10 cellular contexts compared by ENCODE assay signal in genomic region chr6:80005406-80005805, GRCh38. TPM values are rescaled to one million over a fixed set of nuclear protein-coding genes. Genes with fewer than 3 reads are reported as not detected.
DNase-seq lines count a peak whose midpoint lies in the region; ATAC-seq and TF ChIP-seq lines count a peak whose summit lies in the region.
"Had no signal": no experiment of that assay in that cellular context is flagged by ENCODE, and none has a peak within 500 bp of the region (broad histone marks: within the 10 kb centered on the region; RNA-seq: fewer than 3 reads in every experiment).

No MANE protein-coding gene starts in this region.

- H3K79me2 ChIP-seq in fibroblast of lung (ENCODE audit: control insufficient read depth, insufficient read depth, low read length) (peaks cover 30% of the 10 kb centered on the region), smooth muscle cell (ENCODE audit: low read depth) (peaks cover 24% of the 10 kb centered on the region)

- H3K36me3 Mint-ChIP-seq in activated T-cell treated with anti-CD3 and anti-CD28 coated beads, Interleukin-2, amount 50 U/mL, for 24 hours (ENCODE audit: low read depth), result peaks cover 38% of the 10 kb centered on the region

- peak overlapping the region; percentile 96 for H2AFZ ChIP-seq in fibroblast of lung (ENCODE audit: low read length)
- peak overlapping the region; percentile 99 for H2AFZ ChIP-seq in smooth muscle cell (ENCODE audit: low read depth)

- peaks cover 22% of the 10 kb centered on the region for H3K4me1 Mint-ChIP-seq in activated T-cell treated with anti-CD3 and anti-CD28 coated beads, Interleukin-2, amount 50 U/mL, for 24 hours (ENCODE audit: low read depth)

- DNase-seq in activated T-cell treated with anti-CD3 and anti-CD28 coated beads, Interleukin-2, amount 50 U/mL, for 24 hours, result no peak
- DNase-seq in activated T-cell treated with anti-CD3 and anti-CD28 coated beads, Interleukin-2, amount 50 U/mL, for 48 hours, result no peak
- DNase-seq in SJCRH30, result no peak
- DNase-seq in fibroblast of lung (ENCODE audit: low read depth in 2 of 2), result no peak
- DNase-seq in smooth muscle cell (lab: John Stamatoyannopoulos, UW; ENCODE audit: unreplicated experiment), result no peak
- no peak for DNase-seq in EL
- DNase-seq: gastrocnemius medialis, right cardiac atrium had no signal

- no peak for ATAC-seq in HG03460 (IDR thresholded peaks at IDR 0.05; ENCODE audit: unreplicated experiment)
- ATAC-seq in HG02571 (IDR thresholded peaks at IDR 0.05; ENCODE audit: unreplicated experiment), result no peak

- H3F3A ChIP-seq in smooth muscle cell (ENCODE audit: low read depth), result no peaks in the 10 kb centered on the region

- WGBS in smooth muscle cell (ENCODE audit: low lambda C conversion rate), result 56% methylated on average over 6 of the region's 6 CpGs

- H3K36me3 ChIP-seq in SJCRH30 (peaks cover 33% of the 10 kb centered on the region), fibroblast of lung (ENCODE audit: control insufficient read depth, insufficient read depth, low read length) (no peaks in the 10 kb centered on the region), smooth muscle cell (ENCODE audit: low read depth) (no peaks in the 10 kb centered on the region)
- H3K36me3 ChIP-seq: gastrocnemius medialis had no signal

- peak overlapping the region; percentile 99 for H3K4me2 ChIP-seq in fibroblast of lung (ENCODE audit: extremely low read depth, insufficient read depth, low read length)
- peak overlapping the region; percentile 87 for H3K4me2 ChIP-seq in smooth muscle cell

- no peaks in the 10 kb centered on the region for H3K27me3 Mint-ChIP-seq in activated T-cell treated with anti-CD3 and anti-CD28 coated beads, Interleukin-2, amount 50 U/mL, for 24 hours

- H3K9me3 ChIP-seq in SJCRH30 (replicated peaks) (no peaks in the 10 kb centered on the region), fibroblast of lung (ENCODE audit: control insufficient read depth, insufficient read depth, low read depth, low read length) (no peaks in the 10 kb centered on the region), smooth muscle cell (replicated peaks; ENCODE audit: low read depth) (no peaks in the 10 kb centered on the region)
- H3K9me3 ChIP-seq: gastrocnemius medialis had no signal

- no peaks in the 10 kb centered on the region for H3K9me3 Mint-ChIP-seq in activated T-cell treated with anti-CD3 and anti-CD28 coated beads, Interleukin-2, amount 50 U/mL, for 24 hours

- H3K9ac ChIP-seq in fibroblast of lung (ENCODE audit: insufficient read depth, low read length) (no peak overlapping the region), smooth muscle cell (ENCODE audit: low read depth) (no peak overlapping the region)

- H4K20me1 ChIP-seq in fibroblast of lung (ENCODE audit: control insufficient read depth, extremely low read depth, insufficient read depth, low read length), result no peaks in the 10 kb centered on the region
- no peaks in the 10 kb centered on the region for H4K20me1 ChIP-seq in smooth muscle cell (ENCODE audit: low read depth)

- TF ChIP-seq CTCF in fibroblast of lung (conservative IDR thresholded peaks at IDR 0.05 in 1 of 2, IDR thresholded peaks at IDR 0.05 in 1 of 2; ENCODE audit: low read depth in 1 of 2, low read length in 2 of 2) (no peak), smooth muscle cell (IDR thresholded peaks at IDR 0.05; ENCODE audit: borderline replicate concordance, insufficient read depth, poor library complexity, severe bottlenecking) (no peak)

- H3K4me3 Mint-ChIP-seq in activated T-cell treated with anti-CD3 and anti-CD28 coated beads, Interleukin-2, amount 50 U/mL, for 24 hours, result peak overlapping the region; percentile 95

- peak overlapping the region; percentile 94 for H3K27ac Mint-ChIP-seq in activated T-cell treated with anti-CD3 and anti-CD28 coated beads, Interleukin-2, amount 50 U/mL, for 24 hours

- H3K27me3 ChIP-seq in SJCRH30 (no peaks in the 10 kb centered on the region), fibroblast of lung (ENCODE audit: control insufficient read depth, insufficient read depth, low read length) (no peaks in the 10 kb centered on the region), smooth muscle cell (ENCODE audit: low read depth) (no peaks in the 10 kb centered on the region)
- H3K27me3 ChIP-seq: gastrocnemius medialis had no signal

- H3K4me1 ChIP-seq in SJCRH30 (no peaks in the 10 kb centered on the region), fibroblast of lung (ENCODE audit: control insufficient read depth, extremely low read depth, insufficient read depth, low read length) (peaks cover 3% of the 10 kb centered on the region), smooth muscle cell (ENCODE audit: low read depth) (peaks cover 11% of the 10 kb centered on the region)

- H3K4me3 ChIP-seq in SJCRH30 (peak overlapping the region; percentile 75), fibroblast of lung (replicated peaks in 1 of 4; ENCODE audit: control extremely low read depth in 1 of 4, insufficient read depth in 1 of 4, low read depth in 3 of 4, low read length in 4 of 4) (peak overlapping the region; percentile 77 to 96 (median 91)), smooth muscle cell (peak overlapping the region; percentile 96)

- H3K27ac ChIP-seq in SJCRH30 (no peak overlapping the region), fibroblast of lung (ENCODE audit: insufficient read depth, low read length) (no peak overlapping the region), smooth muscle cell (ENCODE audit: low read depth) (no peak overlapping the region)

RNA-seq across cellular contexts. Expression of gene TTK, which starts 1.0 kb away (rescaled TPM):
- total RNA-seq in SJCRH30 (2014; rRNA removed; shearing (Covaris generic)), result 71.9 and 82.2 TPM in 2 replicates
- total RNA-seq in fibroblast of lung (0.51 and 6.1 TPM in 2 replicates), smooth muscle cell (15.3 and 17.1 TPM in 2 replicates)
- polyA plus RNA-seq in fibroblast of lung (4.9 and 20.6 TPM in 2 replicates), smooth muscle cell (3.9 and 4.9 TPM in 2 replicates)
- 2.8 and 11.4 TPM in 2 replicates for polyA plus RNA-seq in fibroblast of lung (2012)
- 0.12 and 0.67 TPM in 2 replicates for polyA minus RNA-seq in fibroblast of lung (ENCODE audit: low replicate concordance)

RNA-seq across cellular contexts. Expression of gene ELOVL4, which starts 58.1 kb away (rescaled TPM):
- 8.7 and 9.6 TPM in 2 replicates for total RNA-seq in SJCRH30 (2014; rRNA removed; shearing (Covaris generic))
- 4.6 and 6.4 TPM in 2 replicates for total RNA-seq in fibroblast of lung
- polyA plus RNA-seq in fibroblast of lung, result 4.3 and 5.2 TPM in 2 replicates
- 4.9 and 5.8 TPM in 2 replicates for polyA plus RNA-seq in fibroblast of lung (2012)
- polyA minus RNA-seq in fibroblast of lung (ENCODE audit: low replicate concordance), result 0.43 and 2.5 TPM in 2 replicates
- 16.4 and 19.3 TPM in 2 replicates for total RNA-seq in smooth muscle cell
- polyA plus RNA-seq in smooth muscle cell, result 8.4 and 12.2 TPM in 2 replicates
